8 cellular contexts compared by ENCODE assay signal in the genomic region with DNA sequence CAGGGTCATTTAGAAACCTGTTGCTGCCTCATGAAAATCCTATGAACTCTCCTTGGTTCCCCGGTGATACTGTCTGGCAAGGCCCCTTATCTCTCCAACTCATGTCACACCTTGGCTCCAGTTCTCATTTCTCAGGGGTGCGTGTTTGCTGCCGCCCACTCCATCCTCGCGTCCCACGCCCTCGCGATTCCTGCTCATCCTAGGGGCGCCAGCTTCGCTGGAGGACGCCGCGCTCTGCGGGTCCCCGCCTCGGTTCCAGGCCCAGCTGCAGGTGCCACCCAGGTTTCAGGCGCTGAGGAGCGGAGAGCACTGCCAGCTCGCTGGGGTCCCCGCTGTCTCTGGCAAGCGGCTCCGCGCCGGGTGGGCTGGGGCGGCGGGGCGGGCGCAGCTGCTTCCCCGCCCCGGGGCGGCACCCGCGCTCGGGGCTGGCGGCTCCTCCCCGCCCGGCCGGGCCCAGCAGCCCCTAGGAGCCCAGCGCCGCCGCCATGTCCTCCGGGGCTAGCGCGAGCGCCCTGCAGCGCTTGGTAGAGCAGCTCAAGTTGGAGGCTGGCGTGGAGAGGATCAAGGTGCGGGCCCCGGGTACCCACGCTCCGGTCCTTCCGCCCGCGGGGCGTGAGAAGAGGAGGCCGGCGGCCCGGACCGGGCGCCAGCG. TPM values are rescaled to one million over a fixed set of nuclear protein-coding genes. Genes with fewer than 3 reads are reported as not detected.
DNase-seq lines count a peak whose midpoint lies in the region; ATAC-seq and TF ChIP-seq lines count a peak whose summit lies in the region.

A gene (plus strand): TSS at position 456 of the 652 bp plus-strand sequence. CDS start 30 bp downstream, at position 486.

- 0 to 1% methylated on average over 17 to 23 of the region's 61 CpGs for WGBS in tibial nerve, 2 donors

- no peak within 1 kb of the TSS for H3K27ac ChIP-seq in SU-DHL-6 (ENCODE audit: low read depth, low read length)
- peak within 1 kb of the TSS in 3 of 4 donors; percentile 66 to 86 (median 79) for H3K27ac ChIP-seq in tibial nerve

- intact Hi-C loops in cardiac septum (cut with DNase I): loop anchor here (2.0 kb wide), 1 partner anchor 30 kb away; a partner anchor contains a TSS

- H3K9me2 ChIP-seq in SU-DHL-6 (replicated peaks; ENCODE audit: insufficient read depth, low read length): no peaks in the 10 kb centered on the region

- peaks cover 0 to 21% (median 7%) of the 10 kb centered on the region in 4 donors for H3K4me1 ChIP-seq in tibial nerve

- H3K4me3 ChIP-seq in SU-DHL-6 (ENCODE audit: insufficient read depth, low read length, poor library complexity, severe bottlenecking): peak within 1 kb of the TSS; percentile 84
- peak within 1 kb of the TSS; percentile 71 to 83 (median 74) for H3K4me3 ChIP-seq in tibial nerve

- TF ChIP-seq CTCF in SU-DHL-6 (IDR thresholded peaks at IDR 0.05; ENCODE audit: insufficient read depth, low read length, poor library complexity, severe bottlenecking) (no peak), tibial nerve (IDR thresholded peaks at IDR 0.05) (no peak)

- no peaks in the 10 kb centered on the region for H3K9me3 ChIP-seq in SU-DHL-6 (ENCODE audit: insufficient read depth, low read length)
- no peaks in the 10 kb centered on the region for H3K9me3 ChIP-seq in tibial nerve

- H3K27me3 ChIP-seq in SU-DHL-6 (ENCODE audit: low read length) (no peaks in the 10 kb centered on the region), tibial nerve (no peaks in the 10 kb centered on the region)

- TF ChIP-seq EP300 in tibial nerve (IDR thresholded peaks at IDR 0.05): peak in 1 of 2 donors; percentile 30

- peak; percentile 30 to 37 for TF ChIP-seq POLR2A in tibial nerve (IDR thresholded peaks at IDR 0.05)

- H3K79me2 ChIP-seq in SU-DHL-6 (ENCODE audit: insufficient read depth, low read length): no peaks in the 10 kb centered on the region

- ATAC-seq in GM21515 (IDR thresholded peaks at IDR 0.05; ENCODE audit: unreplicated experiment): peak; percentile 86

- H4K20me1 ChIP-seq in SU-DHL-6 (ENCODE audit: low read depth, low read length): no peaks in the 10 kb centered on the region

- DNase-seq in Daoy (ENCODE audit: low read depth): peak; percentile 84
- DNase-seq in HuH-7 (ENCODE audit: low spot score): peak; percentile 85
- peak; percentile 37 for DNase-seq in activated naive CD8-positive, alpha-beta T cell treated with anti-CD3 and anti-CD28 coated beads, Interleukin-2, amount 50 U/mL, for 16 hours (ENCODE audit: low read depth, low spot score)
- peak; percentile 84 for DNase-seq in cardiac septum (ENCODE audit: low spot score)
- DNase-seq in pons (ENCODE audit: low spot score): peak; percentile 25
- DNase-seq in tibial nerve (ENCODE audit: low spot score in 2 of 2): peak in 1 of 2 donors; percentile 24

- H2AFZ ChIP-seq in SU-DHL-6 (ENCODE audit: low read depth, low read length, severe bottlenecking): peak within 1 kb of the TSS; percentile 93

- peak within 1 kb of the TSS; percentile 75 for H3K4me2 ChIP-seq in SU-DHL-6 (ENCODE audit: low read depth, low read length, poor library complexity, severe bottlenecking)

- peak within 1 kb of the TSS; percentile 49 for H3K9ac ChIP-seq in SU-DHL-6 (ENCODE audit: low read length)

- H3K36me3 ChIP-seq in SU-DHL-6 (ENCODE audit: low read length) (no peaks in the 10 kb centered on the region), tibial nerve (no peaks in the 10 kb centered on the region)

- H3F3A ChIP-seq in SU-DHL-6 (ENCODE audit: insufficient read depth): no peaks in the 10 kb centered on the region

RNA-seq across cellular contexts. Expression of the gene that starts here (rescaled TPM):
- 140 and 158 TPM in 2 replicates for total RNA-seq in Daoy (2014; rRNA removed; shearing (Covaris generic))
- total RNA-seq in cardiac septum: 36.4 TPM
- total RNA-seq in tibial nerve: 10 to 100 TPM; 41.8 to 70.2 (median 51.0) TPM
